Comparison of ENCODE assay signal across 8 cellular contexts in genomic region chr7:4641667-4642467, GRCh38. TPM values are rescaled to one million over a fixed set of nuclear protein-coding genes. Genes with fewer than 3 reads are reported as not detected.
DNase-seq lines count a peak whose midpoint lies in the region; ATAC-seq and TF ChIP-seq lines count a peak whose summit lies in the region.

No MANE protein-coding gene starts in this region.

- peak overlapping the region; percentile 64 for H3K4me3 ChIP-seq in lower lobe of right lung

- H3K4me1 ChIP-seq in lower lobe of right lung = peaks cover 14% of the 10 kb centered on the region

- H3K27me3 ChIP-seq in lower lobe of right lung (ENCODE audit: low read depth) = no peaks in the 10 kb centered on the region

- ATAC-seq in HG03439 (IDR thresholded peaks at IDR 0.05; ENCODE audit: unreplicated experiment) (peak; percentile 82), lower lobe of right lung (peak; percentile 98)

- peak; percentile 55 for TF ChIP-seq CTCF in lower lobe of right lung (IDR thresholded peaks at IDR 0.05)

- H3K27ac ChIP-seq in lower lobe of right lung = peak overlapping the region; percentile 91

- intact Hi-C loops in lower lobe of right lung (cut with DNase I) = no loop called here

- no peaks in the 10 kb centered on the region for H3K36me3 ChIP-seq in lower lobe of right lung

- H3K9me3 ChIP-seq in lower lobe of right lung = no peaks in the 10 kb centered on the region

- DNase-seq in C1 segment of cervical spinal cord (lab: John Stamatoyannopoulos, UW) = peak; percentile 75 to 98 (median 88)
- peak; percentile 91 for DNase-seq in GM19238 (ENCODE audit: insufficient read length, low spot score)
- DNase-seq in NCI-H510A treated with DMSO at 0.1 percent for 48 hours (lab: John Stamatoyannopoulos, UW) = peak; percentile 94
- DNase-seq in activated CD4-positive, alpha-beta T cell treated with anti-CD3 and anti-CD28 coated beads, Interleukin-2, amount 50 U/mL, for 1 hour = peak; percentile 96
- DNase-seq in dermis blood vessel endothelial cell = peak; percentile 96
- DNase-seq in lower lobe of right lung = peak; percentile 98
- DNase-seq in stimulated activated CD4-positive, alpha-beta T cell treated with anti-CD3 and anti-CD28 coated beads, TNF-alpha, amount 100 ng/mL, for 24 hours (ENCODE audit: low read depth in 3 of 3) = peak; percentile 90 to 94 (median 91)

RNA-seq across cellular contexts. Expression of gene FOXK1, which starts 40.2 kb away (rescaled TPM):
- total RNA-seq in dermis blood vessel endothelial cell (25.9 and 37.7 TPM in 2 replicates), lower lobe of right lung (28.8 TPM)

Comparison
In these comparisons a context has a peak if more than half of its experiments do, and no peak if none do; other contexts are left out.
1. Peak in every context shown above with its lines: DNase-seq, ATAC-seq, H3K4me3 ChIP-seq and H3K27ac ChIP-seq.